ENCODE assay signal across 28 cellular contexts in the genomic region with DNA sequence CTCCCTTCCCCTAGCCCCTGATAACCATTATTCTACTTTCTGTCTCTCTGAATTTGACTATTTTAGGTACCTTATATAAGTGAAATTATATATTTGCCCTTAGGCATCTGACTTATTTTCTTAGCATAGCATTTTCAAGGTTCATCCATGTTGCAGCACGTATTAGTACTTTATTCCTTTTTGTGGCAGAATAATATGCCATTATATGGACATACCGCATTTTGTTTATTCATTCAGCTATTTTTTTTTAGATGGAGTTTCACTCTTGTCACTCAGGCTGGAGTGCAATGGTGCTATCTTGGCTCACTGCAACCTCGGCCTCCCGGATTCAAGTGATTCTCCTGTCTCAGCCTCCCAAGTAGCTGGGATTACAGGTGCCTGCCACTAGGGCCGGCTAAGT.
"Had no signal": no experiment of that assay in that cellular context is flagged by ENCODE, and none has a peak within 500 bp of the region (broad histone marks: within the 10 kb centered on the region; RNA-seq: fewer than 3 reads in every experiment).

No MANE protein-coding gene starts in this region.

- H3K4me3 ChIP-seq: stomach, suprapubic skin, testis, thoracic aorta, thyroid gland, tibial artery, tibial nerve, transverse colon, upper lobe of left lung, upper lobe of right lung, uterus, vagina had no signal

- H3K27ac ChIP-seq: stomach, suprapubic skin, testis, thoracic aorta, thyroid gland, tibial artery, tibial nerve, transverse colon, upper lobe of left lung, upper lobe of right lung, uterus, vagina had no signal

- H3K9me3 Mint-ChIP-seq: stimulated activated naive CD8-positive, alpha-beta T cell treated with anti-CD3 and anti-CD28 coated beads, Interleukin-15, Interleukin-2, amounts not matched to agents 100 ng/mL and 50 ng/mL, for 24 hours had no signal

- ATAC-seq: stimulated activated effector memory CD8-positive, alpha-beta T cell treated with anti-CD3 and anti-CD28 coated beads, Interleukin-12 subunit alpha, Interleukin-12 subunit beta, amount 100 ng/mL, for 72 hours; stimulated activated memory B cell treated with anti-CD40 and anti-IgM and Interleukin-4, amounts not matched to agents 10 μg/mL and 1 μg/mL and 100 μg/mL, for 72 hours; stimulated activated naive B cell treated with anti-CD40 and anti-IgM and Interleukin-4, amounts not matched to agents 10 μg/mL and 1 μg/mL and 100 μg/mL, for 72 hours; stimulated activated naive CD8-positive, alpha-beta T cell treated with anti-CD3 and anti-CD28 coated beads, Interleukin-15, amount 100 ng/mL, for 72 hours; stimulated activated naive CD8-positive, alpha-beta T cell treated with anti-CD3 and anti-CD28 coated beads, Interleukin-15, Interleukin-2, amounts not matched to agents 100 U/mL and 50 U/mL, for 24 hours; upper lobe of right lung had no signal

- H3K9me3 ChIP-seq: suprapubic skin, testis, thoracic aorta, thyroid gland, transverse colon, upper lobe of left lung, upper lobe of right lung, uterus, vagina had no signal

- H3K36me3 Mint-ChIP-seq: stimulated activated effector memory CD8-positive, alpha-beta T cell treated with anti-CD3 and anti-CD28 coated beads, Interleukin-12 subunit alpha, Interleukin-12 subunit beta, amount 100 ng/mL, for 72 hours; stimulated activated memory B cell treated with anti-CD40 and anti-IgM and Interleukin-4, amounts not matched to agents 10 μg/mL and 1 μg/mL and 100 μg/mL, for 72 hours; stimulated activated naive B cell treated with anti-CD40 and anti-IgM and Interleukin-4, amounts not matched to agents 10 μg/mL and 1 μg/mL and 100 μg/mL, for 72 hours; type B pancreatic cell had no signal

- H3K36me3 ChIP-seq: stomach, suprapubic skin, thoracic aorta, thyroid gland, tibial artery, tibial nerve, transverse colon, upper lobe of left lung, upper lobe of right lung, uterus, vagina had no signal

- H3K27ac Mint-ChIP-seq: stimulated activated effector memory CD8-positive, alpha-beta T cell treated with anti-CD3 and anti-CD28 coated beads, Interleukin-12 subunit alpha, Interleukin-12 subunit beta, amount 100 ng/mL, for 72 hours; stimulated activated memory B cell treated with anti-CD40 and anti-IgM and Interleukin-4, amounts not matched to agents 10 μg/mL and 1 μg/mL and 100 μg/mL, for 72 hours; stimulated activated naive B cell treated with anti-CD40 and anti-IgM and Interleukin-4, amounts not matched to agents 10 μg/mL and 1 μg/mL and 100 μg/mL, for 72 hours; stimulated activated naive CD8-positive, alpha-beta T cell treated with anti-CD3 and anti-CD28 coated beads, Interleukin-15, amount 100 ng/mL, for 72 hours; stimulated activated naive CD8-positive, alpha-beta T cell treated with anti-CD3 and anti-CD28 coated beads, Interleukin-15, Interleukin-2, amounts not matched to agents 100 ng/mL and 50 ng/mL, for 24 hours; type B pancreatic cell had no signal

- H3K27me3 ChIP-seq: stomach, testis, thyroid gland, tibial artery, tibial nerve, transverse colon, upper lobe of left lung, upper lobe of right lung, uterus, vagina had no signal

- H3K4me3 Mint-ChIP-seq: stimulated activated effector memory CD8-positive, alpha-beta T cell treated with anti-CD3 and anti-CD28 coated beads, Interleukin-12 subunit alpha, Interleukin-12 subunit beta, amount 100 ng/mL, for 72 hours; stimulated activated memory B cell treated with anti-CD40 and anti-IgM and Interleukin-4, amounts not matched to agents 10 μg/mL and 1 μg/mL and 100 μg/mL, for 72 hours; stimulated activated naive B cell treated with anti-CD40 and anti-IgM and Interleukin-4, amounts not matched to agents 10 μg/mL and 1 μg/mL and 100 μg/mL, for 72 hours; stimulated activated naive CD8-positive, alpha-beta T cell treated with anti-CD3 and anti-CD28 coated beads, Interleukin-15, amount 100 ng/mL, for 72 hours; stimulated activated naive CD8-positive, alpha-beta T cell treated with anti-CD3 and anti-CD28 coated beads, Interleukin-15, Interleukin-2, amounts not matched to agents 100 ng/mL and 50 ng/mL, for 24 hours; type B pancreatic cell had no signal

- DNase-seq: stimulated activated CD4-positive, alpha-beta T cell treated with anti-CD3 and anti-CD28 coated beads, Interleukin-2, amount 100 ng/mL, for 48 hours; stimulated activated CD4-positive, alpha-beta T cell treated with anti-CD3 and anti-CD28 coated beads, Interleukin-4, amount 100 ng/mL, for 1 hour; stimulated activated CD4-positive, alpha-beta T cell treated with anti-CD3 and anti-CD28 coated beads, Interleukin-4, amount 100 ng/mL, for 24 hours; stimulated activated CD4-positive, alpha-beta T cell treated with anti-CD3 and anti-CD28 coated beads, Interleukin-4, amount 100 ng/mL, for 4 hours; stimulated activated CD8-positive, alpha-beta memory T cell treated with anti-CD3 and anti-CD28 coated beads, Interleukin-4, amount 100 ng/mL, for 48 hours; stimulated activated naive B cell treated with anti-CD40 and anti-IgM and Interleukin-4, amounts not matched to agents 10 μg/mL and 1 μg/mL and 100 μg/mL, for 72 hours; stimulated activated naive CD4-positive, alpha-beta T cell; stimulated activated naive CD4-positive, alpha-beta T cell treated with Interleukin-2 at 50 U/mL for 16 hours; stimulated activated naive CD8-positive, alpha-beta T cell treated with anti-CD3 and anti-CD28 coated beads, Interleukin-15, amount 100 ng/mL, for 72 hours; stimulated activated naive CD8-positive, alpha-beta T cell treated with anti-CD3 and anti-CD28 coated beads, Interleukin-15, Interleukin-2, amounts not matched to agents 100 U/mL and 50 U/mL, for 24 hours; stomach; substantia nigra; testis; thyroid gland; tibial artery; transverse colon; trophoblast cell; upper lobe of left lung; upper lobe of right lung; uterus had no signal

- H3K27me3 Mint-ChIP-seq: stimulated activated naive B cell treated with anti-CD40 and anti-IgM and Interleukin-4, amounts not matched to agents 10 μg/mL and 1 μg/mL and 100 μg/mL, for 72 hours had no signal

- H3K4me1 ChIP-seq: stomach, suprapubic skin, testis, tibial artery, tibial nerve, transverse colon, upper lobe of left lung, upper lobe of right lung, uterus, vagina had no signal

- H3K4me1 Mint-ChIP-seq: stimulated activated effector memory CD8-positive, alpha-beta T cell treated with anti-CD3 and anti-CD28 coated beads, Interleukin-12 subunit alpha, Interleukin-12 subunit beta, amount 100 ng/mL, for 72 hours; stimulated activated memory B cell treated with anti-CD40 and anti-IgM and Interleukin-4, amounts not matched to agents 10 μg/mL and 1 μg/mL and 100 μg/mL, for 72 hours; stimulated activated naive B cell treated with anti-CD40 and anti-IgM and Interleukin-4, amounts not matched to agents 10 μg/mL and 1 μg/mL and 100 μg/mL, for 72 hours; stimulated activated naive CD8-positive, alpha-beta T cell treated with anti-CD3 and anti-CD28 coated beads, Interleukin-15, amount 100 ng/mL, for 72 hours had no signal
